Comparison of ENCODE assay signal across 8 cellular contexts in genomic region chr5:111512026-111512405, GRCh38. TPM values are rescaled to one million over a fixed set of nuclear protein-coding genes. Genes with fewer than 3 reads are reported as not detected.
DNase-seq lines count a peak whose midpoint lies in the region; ATAC-seq and TF ChIP-seq lines count a peak whose summit lies in the region.

No MANE protein-coding gene starts in this region.

- intact Hi-C loops in uterus (cut with DNase I; ENCODE audit: low total_unique reads): no loop called here

- no peak overlapping the region for H4K5ac ChIP-seq in mesendoderm (ENCODE audit: low read length)

- no peak for ATAC-seq in HG02798 (IDR thresholded peaks at IDR 0.05; ENCODE audit: poor library complexity, unreplicated experiment)

- H2BK5ac ChIP-seq in mesendoderm (ENCODE audit: low read length): peak overlapping the region; percentile 94

- H3K36me3 ChIP-seq in HEK293 (ENCODE audit: control insufficient read depth in 2 of 2, insufficient read depth in 1 of 2, low read length in 2 of 2) (no peaks in the 10 kb centered on the region), mesendoderm (ENCODE audit: control insufficient read depth, insufficient read depth, low read length) (no peaks in the 10 kb centered on the region), uterus (no peaks in the 10 kb centered on the region)

- peak overlapping the region; percentile 73 for H3K4ac ChIP-seq in mesendoderm (ENCODE audit: low read depth, low read length)

- CTCF ChIA-PET in HEK293 (lab: Yijun Ruan, JAX): interaction anchor here (1.1 to 2.7 kb wide), 2 partner anchors 20 to 39 kb away, joined by 3 to 7 read pairs; no protein-coding TSS in a partner anchor

- no peaks in the 10 kb centered on the region for H3K9me3 ChIP-seq in HEK293 (ENCODE audit: control insufficient read depth, insufficient read depth, low read depth, low read length)
- H3K9me3 ChIP-seq in uterus: no peaks in the 10 kb centered on the region

- peaks cover 40% of the 10 kb centered on the region for H3K79me2 ChIP-seq in mesendoderm (ENCODE audit: control insufficient read depth, insufficient read depth, low read length)

- H3K4me3 ChIP-seq in GM08714 (ENCODE audit: low read length) (peak overlapping the region; percentile 97), HEK293 (ENCODE audit: low read depth, low read length) (peak overlapping the region; percentile 95), coronary artery (peak overlapping the region; percentile 78), mesendoderm (ENCODE audit: low read length) (peak overlapping the region; percentile 86), uterus (peak overlapping the region; percentile 59 to 70)

- H3K27ac ChIP-seq in HEK293 (ENCODE audit: extremely low read depth, low read depth, low read length): peak overlapping the region; percentile 98
- peak overlapping the region; percentile 91 to 96 for H3K27ac ChIP-seq in coronary artery
- peak overlapping the region; percentile 88 for H3K27ac ChIP-seq in mesendoderm (ENCODE audit: low read depth, low read length)
- H3K27ac ChIP-seq in uterus: peak overlapping the region; percentile 81

- no peak overlapping the region for H2AK5ac ChIP-seq in mesendoderm (ENCODE audit: low read length)

- no peak overlapping the region for H4K8ac ChIP-seq in mesendoderm (ENCODE audit: low read depth, low read length)

- H3K4me2 ChIP-seq in mesendoderm (ENCODE audit: low read length): peak overlapping the region; percentile 56

- H2BK15ac ChIP-seq in mesendoderm (replicated peaks; ENCODE audit: low read depth): no peak overlapping the region

- peak overlapping the region; percentile 81 for H3K9ac ChIP-seq in mesendoderm (ENCODE audit: low read length)

- H3K4me1 ChIP-seq in HEK293 (ENCODE audit: control insufficient read depth, insufficient read depth, low read length) (peaks cover 27% of the 10 kb centered on the region), mesendoderm (ENCODE audit: control insufficient read depth, low read depth, low read length) (peaks cover 4% of the 10 kb centered on the region), uterus (no peaks in the 10 kb centered on the region)

- peak overlapping the region; percentile 89 for H3K18ac ChIP-seq in mesendoderm (ENCODE audit: low read length)

- peak overlapping the region; percentile 11 for H3K23ac ChIP-seq in mesendoderm (ENCODE audit: low read length)

- peak overlapping the region; percentile 99 for H3K56ac ChIP-seq in mesendoderm (ENCODE audit: low read length)

- TF ChIP-seq CTCF in HEK293 (tag by site-specific recombination; IDR thresholded peaks at IDR 0.05): no peak
- TF ChIP-seq CTCF in coronary artery (IDR thresholded peaks at IDR 0.05): no peak
- no peak for TF ChIP-seq CTCF in uterus (IDR thresholded peaks at IDR 0.05)

- no peaks in the 10 kb centered on the region for H3K27me3 ChIP-seq in mesendoderm (ENCODE audit: insufficient read depth, low read length, poor library complexity)
- no peaks in the 10 kb centered on the region for H3K27me3 ChIP-seq in uterus

- TF ChIP-seq POLR2A in uterus (IDR thresholded peaks at IDR 0.05): no peak

- DNase-seq in NCI-H69 (lab: John Stamatoyannopoulos, UW) (peak; percentile 94), coronary artery (ENCODE audit: low spot score) (no peak), mesendoderm (peak; percentile 69), uterus (no peak), glomerular visceral epithelial cell (ENCODE audit: extremely low spot score) (no peak)

- POLR2A ChIA-PET in HEK293 (lab: Yijun Ruan, JAX): interaction anchor here (0.9 to 1.5 kb wide), 5 partner anchors 12 to 648 kb away, joined by 3 to 5 read pairs (median 3); partner anchors contain the start of gene CAMK4

- no CpG with 5 or more reads among the region's 25 CpGs for WGBS in mesendoderm (ENCODE audit: extremely low coverage, insufficient coverage, low lambda C conversion rate)

- H2BK120ac ChIP-seq in mesendoderm (ENCODE audit: low read depth, low read length): no peak overlapping the region

- H3K79me1 ChIP-seq in mesendoderm (ENCODE audit: low read length): no peaks in the 10 kb centered on the region

TF ChIP-seq in HEK293, 187 proteins besides CTCF, POLR2A, EP300 and RAD21 (continues in another document):
- TF ChIP-seq ZNF785 (tag by site-specific recombination; IDR thresholded peaks at IDR 0.05) (no peak), TSHZ1 (tag by site-specific recombination; IDR thresholded peaks at IDR 0.05; ENCODE audit: borderline replicate concordance) (no peak), IKZF3 (tag by site-specific recombination; IDR thresholded peaks at IDR 0.05) (0 out of 2 replicates have a peak, but pooled peaks have one; percentile 5), ZNF24 (tag by site-specific recombination; IDR thresholded peaks at IDR 0.05) (0 out of 2 replicates have a peak, but pooled peaks have one; percentile 26), PBX3 (CRISPR knock-in tag; IDR thresholded peaks at IDR 0.05) (no peak), YY2 (tag by site-specific recombination; IDR thresholded peaks at IDR 0.05) (0 out of 2 replicates have a peak, but pooled peaks have one; percentile 60), ZNF514 (tag by site-specific recombination; IDR thresholded peaks at IDR 0.05) (no peak), ZNF610 (tag by site-specific recombination; IDR thresholded peaks at IDR 0.05; ENCODE audit: borderline replicate concordance) (no peak; the same call in 1 of the 2 replicates), ZNF155 (tag by site-specific recombination; IDR thresholded peaks at IDR 0.05) (no peak), ZNF175 (tag by site-specific recombination; IDR thresholded peaks at IDR 0.05) (no peak), GLIS1 (tag by site-specific recombination; IDR thresholded peaks at IDR 0.05) (no peak), ZNF10 (tag by site-specific recombination; IDR thresholded peaks at IDR 0.05) (no peak), ZFP69B (tag by site-specific recombination; IDR thresholded peaks at IDR 0.05) (peak; percentile 64; the same call in 1 of the 2 replicates), ZNF202 (tag by site-specific recombination; IDR thresholded peaks at IDR 0.05; ENCODE audit: borderline replicate concordance) (no peak), KLF17 (tag by site-specific recombination; IDR thresholded peaks at IDR 0.05) (no peak), ZBTB48 (tag by site-specific recombination; IDR thresholded peaks at IDR 0.05) (no peak; the same call in 1 of the 2 replicates), ZNF341 (tag by site-specific recombination; IDR thresholded peaks at IDR 0.05; ENCODE audit: low read depth) (no peak), ZNF391 (tag by site-specific recombination; IDR thresholded peaks at IDR 0.05; ENCODE audit: borderline replicate concordance, low read depth) (0 out of 2 replicates have a peak, but pooled peaks have one; percentile 66), ZNF174 (tag by site-specific recombination; IDR thresholded peaks at IDR 0.05) (no peak), OSR2 (tag by site-specific recombination; IDR thresholded peaks at IDR 0.05) (no peak), ZNF660 (tag by site-specific recombination; IDR thresholded peaks at IDR 0.05) (no peak), ZNF16 (tag by site-specific recombination; IDR thresholded peaks at IDR 0.05; ENCODE audit: low read depth) (no peak), SP3 (tag by site-specific recombination; IDR thresholded peaks at IDR 0.05) (no peak), ZNF510 (tag by site-specific recombination; IDR thresholded peaks at IDR 0.05; ENCODE audit: insufficient replicate concordance) (no peak)

RNA-seq across cellular contexts. Expression of gene STARD4, which starts 0.3 kb away (rescaled TPM):
- 42.6 TPM for polyA plus RNA-seq in mesendoderm (2013, experiment 1 of 2)
- 43.4 TPM for polyA plus RNA-seq in mesendoderm (2013, experiment 2 of 2)
- 10 to 100 TPM in 2 of 4 donors, 1 to 10 TPM in 2; 2.3 to 98.0 (median 9.9) TPM for total RNA-seq in uterus

Comparison
In these comparisons a context has a peak if more than half of its experiments do, and no peak if none do; other contexts are left out.
1. DNase-seq: peak in NCI-H69 (single experiment) and mesendoderm (single experiment); none in coronary artery (single experiment), uterus (0 of 2) and glomerular visceral epithelial cell (single experiment).
2. Peak in every context shown above with its lines, with median percentiles within 50 percentile points of each other: H3K4me3 ChIP-seq and H3K27ac ChIP-seq.